ENCODE assay signal across 8 cellular contexts in genomic region chr7:114048386-114049235, GRCh38.
A peak's percentile ranks its signal among the peaks of the same experiment; 100 is the strongest.
DNase-seq lines count a peak whose midpoint lies in the region; ATAC-seq lines count a peak whose summit lies in the region.

No MANE protein-coding gene starts in this region.

- H3K4me3 ChIP-seq in MG63 = peak overlapping the region; percentile 40

- DNase-seq in NCI-H2196 (lab: John Stamatoyannopoulos, UW; ENCODE audit: unreplicated experiment) = peak; percentile 4
- no peak for DNase-seq in NCI-H2196 treated with DMSO at 0.1 percent for 48 hours (lab: John Stamatoyannopoulos, UW; ENCODE audit: unreplicated experiment)
- DNase-seq in MG63 = peak; percentile 8
- no peak for DNase-seq in activated naive CD8-positive, alpha-beta T cell treated with anti-CD3 and anti-CD28 coated beads, Interleukin-2, amount 50 U/mL, for 24 hours
- DNase-seq in lung microvascular endothelial cell (ENCODE audit: low read depth in 2 of 2) = peak; percentile 3 to 40
- no peak for DNase-seq in NCI-H526 (lab: John Stamatoyannopoulos, UW)
- DNase-seq in SK-N-DZ (ENCODE audit: low spot score) = no peak

- H3K36me3 ChIP-seq in MG63 = no peaks in the 10 kb centered on the region

- no peaks in the 10 kb centered on the region for H3K27me3 ChIP-seq in MG63

- peaks cover 14% of the 10 kb centered on the region for H3K4me1 Mint-ChIP-seq in activated naive CD8-positive, alpha-beta T cell treated with anti-CD3 and anti-CD28 coated beads, Interleukin-2, amount 50 U/mL, for 24 hours

- H3K27ac Mint-ChIP-seq in activated naive CD8-positive, alpha-beta T cell treated with anti-CD3 and anti-CD28 coated beads, Interleukin-2, amount 50 U/mL, for 24 hours = peak overlapping the region; percentile 28

- no peaks in the 10 kb centered on the region for H3K36me3 Mint-ChIP-seq in activated naive CD8-positive, alpha-beta T cell treated with anti-CD3 and anti-CD28 coated beads, Interleukin-2, amount 50 U/mL, for 24 hours (ENCODE audit: low read depth)

- peak; percentile 83 for ATAC-seq in activated naive CD8-positive, alpha-beta T cell treated with anti-CD3 and anti-CD28 coated beads, Interleukin-2, amount 50 U/mL, for 24 hours
- no peak for ATAC-seq in GM19035 (IDR thresholded peaks at IDR 0.05; ENCODE audit: unreplicated experiment)

- H3K4me3 Mint-ChIP-seq in activated naive CD8-positive, alpha-beta T cell treated with anti-CD3 and anti-CD28 coated beads, Interleukin-2, amount 50 U/mL, for 24 hours = peak overlapping the region; percentile 57

- H3K9me3 Mint-ChIP-seq in activated naive CD8-positive, alpha-beta T cell treated with anti-CD3 and anti-CD28 coated beads, Interleukin-2, amount 50 U/mL, for 24 hours = no peaks in the 10 kb centered on the region

- no peaks in the 10 kb centered on the region for H3K9me3 ChIP-seq in MG63

- no peaks in the 10 kb centered on the region for H3K27me3 Mint-ChIP-seq in activated naive CD8-positive, alpha-beta T cell treated with anti-CD3 and anti-CD28 coated beads, Interleukin-2, amount 50 U/mL, for 24 hours

Comparison
In these comparisons a context has a peak if more than half of its experiments do, and no peak if none do; other contexts are left out.
1. DNase-seq: peak in NCI-H2196 (single experiment), MG63 (single experiment) and lung microvascular endothelial cell (2 of 2); none in NCI-H2196 treated with DMSO at 0.1 percent for 48 hours (single experiment), activated naive CD8-positive, alpha-beta T cell treated with anti-CD3 and anti-CD28 coated beads, Interleukin-2, amount 50 U/mL, for 24 hours (single experiment), NCI-H526 (0 of 2) and SK-N-DZ (single experiment).